In genomic region chr7:135509839-135510602, GRCh38 we compare ENCODE assay signal across 8 cellular contexts. TPM values are rescaled to one million over a fixed set of nuclear protein-coding genes. Genes with fewer than 3 reads are reported as not detected.
DNase-seq lines count a peak whose midpoint lies in the region; ATAC-seq and TF ChIP-seq lines count a peak whose summit lies in the region.

TSS of gene CNOT4 (minus strand) at chr7:135510102. CDS start at chr7:135438331, 71,771 bp downstream.

- H2AFZ ChIP-seq in PC-9 = peak within 1 kb of the TSS; percentile 90

- peaks cover 9% of the 10 kb centered on the region; the same call in 1 of the 2 replicates for H3F3A ChIP-seq in PC-9 (ENCODE audit: insufficient read depth, low read depth)

- intact Hi-C loops in PC-9 (cut with micrococcal nuclease; ENCODE audit: unreplicated experiment) = loop anchor here (1.0 to 5.0 kb wide), 4 partner anchors 47 to 229 kb away; partner anchors contain the start of gene NUP205

- no peak for TF ChIP-seq CTCF in PC-9 (conservative IDR thresholded peaks at IDR 0.05)

- H3K36me3 ChIP-seq in PC-9 (ENCODE audit: low read depth) (peaks cover 3% of the 10 kb centered on the region; the same call in 1 of the 2 replicates), mucosa of stomach (ENCODE audit: control insufficient read depth, insufficient read depth, low read length) (no peaks in the 10 kb centered on the region)

- H3K79me2 ChIP-seq in PC-9 (ENCODE audit: low read depth) = peaks cover 48% of the 10 kb centered on the region

- ATAC-seq in GM21786 (IDR thresholded peaks at IDR 0.05; ENCODE audit: unreplicated experiment) (peak; percentile 95), esophagus mucosa (peak; percentile 99)

- H3K4me3 ChIP-seq in PC-9 (peak within 1 kb of the TSS; percentile 78), mucosa of stomach (ENCODE audit: low read length) (peak within 1 kb of the TSS; percentile 90)

- peak; percentile 90 for DNase-seq in DMS79 treated with DMSO at 0.1 percent for 48 hours (lab: John Stamatoyannopoulos, UW)
- peak; percentile 35 for DNase-seq in KG1 (lab: John Stamatoyannopoulos, UW)
- peak; percentile 94 to 97 for DNase-seq in PC-9
- peak; percentile 97 for DNase-seq in activated T-cell treated with anti-CD3 and anti-CD28 coated beads, Interleukin-2, amount 50 U/mL, for 1 hour
- DNase-seq in stimulated activated CD8-positive, alpha-beta memory T cell treated with anti-CD3 and anti-CD28 coated beads, Interleukin-4, amount 100 ng/mL, for 48 hours = peak; percentile 96

- CTCF ChIA-PET in PC-9 (lab: Charles Lee) = interaction anchor here (0.6 kb wide), 1 partner anchor 96 kb away, joined by 7 read pairs; no protein-coding TSS in a partner anchor

- H3K27ac ChIP-seq in PC-9 = peak within 1 kb of the TSS; percentile 77

- no peaks in the 10 kb centered on the region for H3K9me2 ChIP-seq in PC-9 (ENCODE audit: insufficient read depth)

- no TSS peak for BruUV-seq in PC-9 (replicated peaks; lab: Mats Ljungman, UMichigan)

- peak within 1 kb of the TSS; percentile 98 for H3K9ac ChIP-seq in mucosa of stomach (ENCODE audit: low read length)

- POLR2A ChIA-PET in PC-9 (lab: Charles Lee; ENCODE audit: unreplicated experiment) = interaction anchor here (0.6 kb wide), 1 partner anchor 1030 kb away, joined by 5 read pairs; no protein-coding TSS in a partner anchor

- H3K4me2 ChIP-seq in PC-9 = peak within 1 kb of the TSS; percentile 96

- H3K27me3 ChIP-seq in PC-9 (ENCODE audit: insufficient read depth, low read depth) = no peaks in the 10 kb centered on the region
- no peaks in the 10 kb centered on the region for H3K27me3 ChIP-seq in mucosa of stomach (ENCODE audit: control insufficient read depth, insufficient read depth, low read length)

- H3K4me1 ChIP-seq in PC-9 (replicated peaks; ENCODE audit: insufficient read depth) (peaks cover 27% of the 10 kb centered on the region), mucosa of stomach (ENCODE audit: control insufficient read depth, insufficient read depth, low read length) (peaks cover 8% of the 10 kb centered on the region)

- H3K9me3 ChIP-seq in PC-9 (ENCODE audit: insufficient read depth, low read depth) (no peaks in the 10 kb centered on the region), mucosa of stomach (ENCODE audit: control insufficient read depth, low read length) (no peaks in the 10 kb centered on the region)

- H4K20me1 ChIP-seq in PC-9 (ENCODE audit: insufficient read depth) = peaks cover 23% of the 10 kb centered on the region

RNA-seq across cellular contexts. Expression of gene CNOT4, which starts in this region (rescaled TPM):
- total RNA-seq in PC-9 (2021) = 22.8 and 25.8 TPM in 2 replicates
- total RNA-seq in esophagus mucosa = 15.9 TPM

Comparison
In these comparisons a context has a peak if more than half of its experiments do, and no peak if none do; other contexts are left out.
1. Peak in every context shown above with its lines: DNase-seq, ATAC-seq, H3K4me3 ChIP-seq and H3K27ac ChIP-seq.
2. DNase-seq: peak in every context shown above with its lines; median percentile 97 in activated T-cell treated with anti-CD3 and anti-CD28 coated beads, Interleukin-2, amount 50 U/mL, for 1 hour; 96 in stimulated activated CD8-positive, alpha-beta memory T cell treated with anti-CD3 and anti-CD28 coated beads, Interleukin-4, amount 100 ng/mL, for 48 hours; 96 in PC-9; 90 in DMS79 treated with DMSO at 0.1 percent for 48 hours; 35 in KG1.